1 cellular context compared by ENCODE assay signal in genomic region chr15:70379134-70379533, GRCh38.
TF ChIP-seq lines count a peak whose summit lies in the region.

No MANE protein-coding gene starts in this region.

TF ChIP-seq in H1, 55 proteins besides CTCF, POLR2A, EP300 and RAD21:
- TF ChIP-seq SUZ12 (IDR thresholded peaks at IDR 0.05; ENCODE audit: low read length): no peak
- no peak for TF ChIP-seq JUN (IDR thresholded peaks at IDR 0.05; ENCODE audit: low read depth, low read length)
- TF ChIP-seq FOSL1 (IDR thresholded peaks at IDR 0.05; ENCODE audit: insufficient read depth, low read depth, low read length): no peak
- no peak for TF ChIP-seq YY1 (IDR thresholded peaks at IDR 0.05; ENCODE audit: low read depth, low read length)
- TF ChIP-seq TBP (IDR thresholded peaks at IDR 0.05; ENCODE audit: low read depth, low read length): no peak
- no peak for TF ChIP-seq TAF1 (IDR thresholded peaks at IDR 0.05; ENCODE audit: low read depth, low read length)
- TF ChIP-seq SIRT6 (IDR thresholded peaks at IDR 0.05; ENCODE audit: low read length): no peak
- no peak for TF ChIP-seq TEAD4 (IDR thresholded peaks at IDR 0.05; ENCODE audit: low read depth, low read length)
- no peak for TF ChIP-seq TCF12 (IDR thresholded peaks at IDR 0.05; ENCODE audit: low read depth, low read length)
- TF ChIP-seq SIN3A (conservative IDR thresholded peaks at IDR 0.05 in 1 of 2, IDR thresholded peaks at IDR 0.05 in 1 of 2; ENCODE audit: low read depth in 1 of 2, low read length in 2 of 2): no peak
- no peak for TF ChIP-seq POLR2AphosphoS5 (IDR thresholded peaks at IDR 0.05; ENCODE audit: low read depth, low read length)
- no peak for TF ChIP-seq SP2 (IDR thresholded peaks at IDR 0.05; ENCODE audit: low read length)
- TF ChIP-seq RXRA (IDR thresholded peaks at IDR 0.05; ENCODE audit: insufficient read depth, low read depth, low read length): no peak
- no peak for TF ChIP-seq BRCA1 (IDR thresholded peaks at IDR 0.05; ENCODE audit: low read depth, low read length)
- TF ChIP-seq RBBP5 (IDR thresholded peaks at IDR 0.05; ENCODE audit: borderline replicate concordance, low read depth, low read length): no peak
- no peak for TF ChIP-seq ZNF274 (IDR thresholded peaks at IDR 0.05; ENCODE audit: borderline replicate concordance, extremely low read depth, low read length)
